In genomic region chr6:14105547-14105946, GRCh38 we compare ENCODE assay signal across 19 cellular contexts. TPM values are rescaled to one million over a fixed set of nuclear protein-coding genes. Genes with fewer than 3 reads are reported as not detected.
A peak's percentile ranks its signal among the peaks of the same experiment; 100 is the strongest.
DNase-seq lines count a peak whose midpoint lies in the region; ATAC-seq and TF ChIP-seq lines count a peak whose summit lies in the region.
"Had no signal": no experiment of that assay in that cellular context is flagged by ENCODE, and none has a peak within 500 bp of the region (broad histone marks: within the 10 kb centered on the region; RNA-seq: fewer than 3 reads in every experiment).

No MANE protein-coding gene starts in this region.

- H3K27ac ChIP-seq in IMR-90 (ENCODE audit: insufficient read depth, low read length) (no peak overlapping the region), ovary (no peak overlapping the region)
- H3K27ac ChIP-seq: BLaER1, C4-2B, GM23248 had no signal

- H3K27me3 ChIP-seq in IMR-90 (ENCODE audit: control insufficient read depth, insufficient read depth, low read length) (peaks cover 47% of the 10 kb centered on the region), ovary (no peaks in the 10 kb centered on the region)
- H3K27me3 ChIP-seq: BLaER1 had no signal

- H4K8ac ChIP-seq in IMR-90 (ENCODE audit: low read depth in 2 of 2, low read length in 2 of 2), result no peak overlapping the region

- DNase-seq in IMR-90, result no peak
- no peak for DNase-seq in activated B cell treated with CpG ODN at 0.5 μM for 24 hours
- DNase-seq in fibroblast of peridontal ligament (ENCODE audit: extremely low read depth), result peak; percentile 21
- no peak for DNase-seq in stimulated activated CD4-positive, alpha-beta T cell treated with anti-CD3 and anti-CD28 coated beads, Interleukin-2, amount 100 ng/mL, for 48 hours
- no peak for DNase-seq in ovary
- DNase-seq in islet precursor cell, result no peak
- DNase-seq: Caco-2; CD4-positive, CD25-positive, alpha-beta regulatory T cell; CD8-positive, alpha-beta T cell; DMS153; DND-41; GM23248; H7; HCEC 1CT had no signal

- no CpG with 5 or more reads among the region's 1 CpG for WGBS in IMR-90 (ENCODE audit: extremely low coverage in 2 of 2, insufficient read length in 1 of 2), 2 experiments
- WGBS in ovary, 3 donors, result 76 to 85% (median 81%) methylated on average over 1 of the region's 1 CpG

- peak overlapping the region; percentile 25 for H3K27ac Mint-ChIP-seq in activated B cell treated with CpG ODN at 0.5 μM for 24 hours
- H3K27ac Mint-ChIP-seq in dendritic cell treated with granulocyte-macrophage colony-stimulating factor and Interleukin-4, amounts not matched to agents 40 ng/mL and 50 ng/mL, for 4 days, result peak overlapping the region; percentile 35
- H3K27ac Mint-ChIP-seq: CD4-positive, CD25-positive, alpha-beta regulatory T cell; CD8-positive, alpha-beta T cell had no signal

- no peak overlapping the region for H2BK5ac ChIP-seq in IMR-90 (ENCODE audit: low read depth, low read length, poor library complexity, severe bottlenecking)

- no peaks in the 10 kb centered on the region for H3K79me1 ChIP-seq in IMR-90 (ENCODE audit: low read depth in 1 of 2, low read length in 2 of 2)

- TF ChIP-seq POLR2A in IMR-90 (IDR thresholded peaks at IDR 0.05; ENCODE audit: low read depth, low read length), result no peak
- no peak for TF ChIP-seq POLR2A in ovary (IDR thresholded peaks at IDR 0.05)

- H3K4me1 Mint-ChIP-seq in activated B cell treated with CpG ODN at 0.5 μM for 24 hours, result peaks cover 83% of the 10 kb centered on the region
- H3K4me1 Mint-ChIP-seq in dendritic cell treated with granulocyte-macrophage colony-stimulating factor and Interleukin-4, amounts not matched to agents 40 ng/mL and 50 ng/mL, for 4 days (ENCODE audit: low read depth), result peaks cover 59% of the 10 kb centered on the region

- no peak overlapping the region for H2BK120ac ChIP-seq in IMR-90 (ENCODE audit: low read depth, low read length)

- TF ChIP-seq CTCF in IMR-90 (conservative IDR thresholded peaks at IDR 0.05; ENCODE audit: low read depth, low read length), result no peak
- no peak for TF ChIP-seq CTCF in activated B cell treated with CpG ODN at 0.5 μM for 24 hours (IDR thresholded peaks at IDR 0.05)
- TF ChIP-seq CTCF in ovary (IDR thresholded peaks at IDR 0.05), result no peak

- dilution Hi-C loops in IMR-90 (cut with HindIII; ENCODE audit: low sequenced_read_pairs, unreplicated experiment), result no loop called here

- H3K9me3 Mint-ChIP-seq in activated B cell treated with CpG ODN at 0.5 μM for 24 hours, result peaks cover 4% of the 10 kb centered on the region
- H3K9me3 Mint-ChIP-seq in dendritic cell treated with granulocyte-macrophage colony-stimulating factor and Interleukin-4, amounts not matched to agents 40 ng/mL and 50 ng/mL, for 4 days, result no peaks in the 10 kb centered on the region

- no peak overlapping the region for H2AFZ ChIP-seq in IMR-90 (replicated peaks; ENCODE audit: low read length, poor library complexity)
- H2AFZ ChIP-seq: GM23248 had no signal

- H3K9ac ChIP-seq in IMR-90 (ENCODE audit: low read depth, low read length), result no peak overlapping the region
- H3K9ac ChIP-seq: BLaER1, GM23248 had no signal

- H3K4ac ChIP-seq in IMR-90 (ENCODE audit: low read depth, low read length), result no peak overlapping the region

- in situ Hi-C loops in IMR-90 (cut with MboI; ENCODE audit: low sequenced_read_pairs), result no loop called here

- H2BK20ac ChIP-seq in IMR-90 (ENCODE audit: low read depth, low read length), result no peak overlapping the region

- H3K18ac ChIP-seq in IMR-90 (ENCODE audit: low read depth, low read length), result 0 out of 2 replicates have a peak overlapping the region, but pooled peaks have one; percentile 5

- no peak overlapping the region for H3K4me2 ChIP-seq in IMR-90 (ENCODE audit: low read depth, low read length)
- H3K4me2 ChIP-seq: BLaER1 had no signal

- H3K23ac ChIP-seq in IMR-90 (ENCODE audit: low read depth, low read length), result no peak overlapping the region

- H2AK5ac ChIP-seq in IMR-90 (ENCODE audit: low read depth, low read length), result no peak overlapping the region

- H3K4me3 ChIP-seq in IMR-90 (ENCODE audit: insufficient read depth, low read depth, low read length) (no peak overlapping the region), ovary (no peak overlapping the region)
- H3K4me3 ChIP-seq: BLaER1, GM23248 had no signal

- no peak overlapping the region for H2AK9ac ChIP-seq in IMR-90 (replicated peaks; ENCODE audit: low read depth, low read length, poor library complexity)

- H3K9me1 ChIP-seq in IMR-90 (ENCODE audit: insufficient read depth, low read length), result no peaks in the 10 kb centered on the region

- H3K14ac ChIP-seq in IMR-90 (replicated peaks; ENCODE audit: low read depth, low read length), result no peak overlapping the region

- H3K36me3 Mint-ChIP-seq in activated B cell treated with CpG ODN at 0.5 μM for 24 hours (ENCODE audit: low read depth), result peaks cover 6% of the 10 kb centered on the region
- H3K36me3 Mint-ChIP-seq in dendritic cell treated with granulocyte-macrophage colony-stimulating factor and Interleukin-4, amounts not matched to agents 40 ng/mL and 50 ng/mL, for 4 days (ENCODE audit: low read depth), result no peaks in the 10 kb centered on the region
- H3K36me3 Mint-ChIP-seq: CD8-positive, alpha-beta T cell had no signal

- H3K56ac ChIP-seq in IMR-90 (ENCODE audit: extremely low read depth, insufficient read depth, low read length), result no peak overlapping the region

- TF ChIP-seq EP300 in ovary (IDR thresholded peaks at IDR 0.05), result no peak

- intact Hi-C loops in IMR-90 (cut with micrococcal nuclease) (no loop called here), activated B cell treated with CpG ODN at 0.5 μM for 24 hours (cut with micrococcal nuclease) (no loop called here), ovary (cut with DNase I) (no loop called here)
- intact Hi-C loops in dendritic cell treated with granulocyte-macrophage colony-stimulating factor and Interleukin-4, amounts not matched to agents 40 ng/mL and 50 ng/mL, for 4 days (cut with micrococcal nuclease), result no loop called here

- no peak overlapping the region for H3K4me3 Mint-ChIP-seq in activated B cell treated with CpG ODN at 0.5 μM for 24 hours
- H3K4me3 Mint-ChIP-seq in dendritic cell treated with granulocyte-macrophage colony-stimulating factor and Interleukin-4, amounts not matched to agents 40 ng/mL and 50 ng/mL, for 4 days, result no peak overlapping the region
- H3K4me3 Mint-ChIP-seq: B cell; CD4-positive, CD25-positive, alpha-beta regulatory T cell; CD8-positive, alpha-beta T cell had no signal

- H3K9me3 ChIP-seq in IMR-90 (ENCODE audit: control insufficient read depth, insufficient read depth, low read length) (peaks cover 8% of the 10 kb centered on the region), ovary (peaks cover 0 to 6% of the 10 kb centered on the region in 2 donors)

- CTCF ChIA-PET in IMR-90 (lab: Yijun Ruan, JAX), result interaction anchor here (0.7 kb wide), 1 partner anchor 66 kb away, joined by 3 read pairs; no protein-coding TSS in a partner anchor
- CTCF ChIA-PET in activated B cell treated with CpG ODN at 0.5 μM for 24 hours (lab: Charles Lee), result no interaction called here

- no TSS peak for BruUV-seq in IMR-90 (replicated peaks; lab: Mats Ljungman, UMichigan)

- no peaks in the 10 kb centered on the region for H3K27me3 Mint-ChIP-seq in activated B cell treated with CpG ODN at 0.5 μM for 24 hours
- peaks cover 12% of the 10 kb centered on the region for H3K27me3 Mint-ChIP-seq in dendritic cell treated with granulocyte-macrophage colony-stimulating factor and Interleukin-4, amounts not matched to agents 40 ng/mL and 50 ng/mL, for 4 days
- H3K27me3 Mint-ChIP-seq: B cell had no signal

- ATAC-seq in IMR-90 (ENCODE audit: low read depth) (no peak), activated B cell treated with CpG ODN at 0.5 μM for 24 hours (ENCODE audit: low read depth) (no peak), HG02588 (IDR thresholded peaks at IDR 0.05; ENCODE audit: unreplicated experiment) (no peak)
- ATAC-seq: CD8-positive, alpha-beta T cell had no signal

- no peak for TF ChIP-seq RAD21 in IMR-90 (IDR thresholded peaks at IDR 0.05; ENCODE audit: low read length)

- H3K36me3 ChIP-seq in IMR-90 (ENCODE audit: control insufficient read depth, insufficient read depth, low read length) (no peaks in the 10 kb centered on the region), ovary (no peaks in the 10 kb centered on the region)
- H3K36me3 ChIP-seq: BLaER1 had no signal

- POLR2A ChIA-PET in IMR-90 (lab: Charles Lee; ENCODE audit: unreplicated experiment) (no interaction called here), activated B cell treated with CpG ODN at 0.5 μM for 24 hours (lab: Charles Lee) (interaction anchor here (0.6 to 10.5 kb wide), 5 partner anchors 14 to 47 kb away, joined by 5 to 747 read pairs (median 190); partner anchors contain the start of gene CD83)

- H2BK15ac ChIP-seq in IMR-90 (ENCODE audit: low read depth, low read length), result no peak overlapping the region

- no peak overlapping the region for H4K5ac ChIP-seq in IMR-90 (ENCODE audit: low read depth, low read length)

- H4K20me1 ChIP-seq in IMR-90 (ENCODE audit: insufficient read depth, low read length), result no peaks in the 10 kb centered on the region
- H4K20me1 ChIP-seq: BLaER1 had no signal

- no peak overlapping the region for H4K91ac ChIP-seq in IMR-90 (ENCODE audit: insufficient read depth, low read depth, low read length)

- no peaks in the 10 kb centered on the region for H3K4me1 ChIP-seq in IMR-90 (ENCODE audit: control insufficient read depth, insufficient read depth, low read length)
- H3K4me1 ChIP-seq in ovary (ENCODE audit: insufficient read depth), result peaks cover 3% of the 10 kb centered on the region
- H3K4me1 ChIP-seq: Caco-2 had no signal

TF ChIP-seq in IMR-90, 13 proteins besides CTCF, POLR2A, EP300 and RAD21:
- TF ChIP-seq MXI1 (IDR thresholded peaks at IDR 0.05; ENCODE audit: borderline replicate concordance, low read depth, low read length) (no peak), RFX5 (IDR thresholded peaks at IDR 0.05; ENCODE audit: low read depth, low read length) (no peak)

RNA-seq across cellular contexts. Expression of gene CD83, which starts 12.0 kb away (rescaled TPM):
- total RNA-seq in IMR-90 (2012; rRNA removed) (2.5 and 3.1 TPM in 2 replicates), activated B cell treated with CpG ODN at 0.5 μM for 24 hours (483 and 492 TPM in 2 replicates), ovary (10 to 100 TPM in 6 of 7 donors, 1 to 10 TPM in 1; 3.4 to 29.0 (median 22.2) TPM)
- polyA plus RNA-seq in IMR-90 (2012; rRNA removed) (2.0 TPM in 2 replicates), ovary (10 to 100 TPM in 1 of 2 donors, 1 to 10 TPM in 1; 7.3 to 29.4 TPM)
- polyA plus RNA-seq in IMR-90 (2012; cell fraction: cytosol; rRNA removed), result 0.92 and 1.3 TPM in 2 replicates
- 0.29 and 1.8 TPM in 2 replicates for polyA plus RNA-seq in IMR-90 (2012; cell fraction: nucleus; rRNA removed; ENCODE audit: low replicate concordance)

Comparison
In these comparisons a context has a peak if more than half of its experiments do, and no peak if none do; other contexts are left out.
1. RNA of gene CD83, which starts 12.0 kb away (total RNA-seq): 483 to 492 TPM in activated B cell treated with CpG ODN at 0.5 μM for 24 hours; 3.4 to 29.0 TPM in ovary and 2.5 to 3.1 TPM in IMR-90; every median in the first group is over 10 times any median in the second.